Comparison of ENCODE assay signal across 9 cellular contexts in genomic region chr4:122930877-122931276, GRCh38. TPM values are rescaled to one million over a fixed set of nuclear protein-coding genes. Genes with fewer than 3 reads are reported as not detected.
DNase-seq lines count a peak whose midpoint lies in the region; ATAC-seq, FAIRE-seq and TF ChIP-seq lines count a peak whose summit lies in the region.
"Had no signal": no experiment of that assay in that cellular context is flagged by ENCODE, and none has a peak within 500 bp of the region (broad histone marks: within the 10 kb centered on the region; RNA-seq: fewer than 3 reads in every experiment).

No MANE protein-coding gene starts in this region.

- in situ Hi-C loops in HepG2 (cut with HindIII; ENCODE audit: extremely low pct_ligation_motif_present, low pct_unique_long_range_greater_than_20kb), result no loop called here

- H2AFZ ChIP-seq in HepG2 (ENCODE audit: low read length), result no peak overlapping the region

- H3K4me1 ChIP-seq in HEK293 (ENCODE audit: control insufficient read depth, insufficient read depth, low read length) (no peaks in the 10 kb centered on the region), ascending aorta (no peaks in the 10 kb centered on the region), HepG2 (ENCODE audit: insufficient read depth, low read length) (peaks cover 11% of the 10 kb centered on the region)

- POLR2A ChIA-PET in HEK293 (lab: Yijun Ruan, JAX), result no interaction called here
- POLR2A ChIA-PET in HepG2 (lab: Yijun Ruan, JAX), result interaction anchor here (0.6 to 1.2 kb wide), 2 partner anchors 8 to 10 kb away, joined by 3 read pairs; partner anchors contain the start of gene NUDT6
- POLR2A ChIA-PET in HEK293T (lab: Yijun Ruan, JAX), result interaction anchor here (0.6 kb wide), 1 partner anchor 35 kb away, joined by 4 read pairs; no protein-coding TSS in a partner anchor

- H3K4me2 ChIP-seq in HepG2 (ENCODE audit: low read depth, low read length), result no peak overlapping the region

- H3K36me3 ChIP-seq in HEK293 (ENCODE audit: control insufficient read depth in 2 of 2, insufficient read depth in 1 of 2, low read length in 2 of 2), result peaks cover 0 to 56% of the 10 kb centered on the region in 2 experiments; a peak in 2 of 3 replicates
- H3K36me3 ChIP-seq in ascending aorta, result peaks cover 20 to 38% of the 10 kb centered on the region in 2 donors
- H3K36me3 ChIP-seq in HepG2 (replicated peaks in 1 of 2; ENCODE audit: control insufficient read depth in 1 of 2, insufficient read depth in 2 of 2, low read length in 2 of 2), result peaks cover 4 to 50% of the 10 kb centered on the region in 2 experiments; a peak in 4 of 5 replicates

- no peak for TF ChIP-seq RAD21 in HepG2 (CRISPR knock-in tag; IDR thresholded peaks at IDR 0.05)

- no peak for TF ChIP-seq POLR2A in HepG2 (IDR thresholded peaks at IDR 0.05; ENCODE audit: insufficient read depth in 1 of 2, low read depth in 2 of 2, low read length in 2 of 2)

- BruUV-seq in HepG2 (replicated peaks; lab: Mats Ljungman, UMichigan), result no TSS peak

- H3K27me3 ChIP-seq in ascending aorta (no peaks in the 10 kb centered on the region), HepG2 (ENCODE audit: control insufficient read depth in 1 of 2, insufficient read depth in 2 of 2, low read length in 2 of 2) (no peaks in the 10 kb centered on the region)

- ATAC-seq in HepG2 (no peak), GM19452 (IDR thresholded peaks at IDR 0.05; ENCODE audit: unreplicated experiment) (no peak)

- H3K9ac ChIP-seq in HepG2 (ENCODE audit: insufficient read depth, low read depth, low read length), result no peak overlapping the region

- H3K27ac ChIP-seq in HEK293 (ENCODE audit: extremely low read depth, low read depth, low read length) (no peak overlapping the region), ascending aorta (no peak overlapping the region), HepG2 (ENCODE audit: extremely low read length, insufficient read depth, low read length) (no peak overlapping the region)

- intact Hi-C loops in ascending aorta (cut with DNase I), result loop anchor here (5.0 kb wide), 1 partner anchor 329 kb away; no protein-coding TSS in a partner anchor
- intact Hi-C loops in HepG2 (cut with micrococcal nuclease; ENCODE audit: unreplicated experiment), result no loop called here

- H3K9me3 ChIP-seq in HEK293 (ENCODE audit: control insufficient read depth, insufficient read depth, low read depth, low read length) (no peaks in the 10 kb centered on the region), ascending aorta (no peaks in the 10 kb centered on the region), HepG2 (ENCODE audit: low read length) (no peaks in the 10 kb centered on the region)

- TF ChIP-seq CTCF in AG09309 (IDR thresholded peaks at IDR 0.05; ENCODE audit: control insufficient read depth, insufficient read depth, low read depth, low read length, missing control alignments), result peak; percentile 21
- no peak for TF ChIP-seq CTCF in HEK293 (tag by site-specific recombination; IDR thresholded peaks at IDR 0.05)
- TF ChIP-seq CTCF in ascending aorta (IDR thresholded peaks at IDR 0.05), result peak in 2 of 3 experiments; percentile 55 to 64
- 0 out of 2 replicates have a peak, but pooled peaks have one; percentile 4 for TF ChIP-seq CTCF in HepG2 (CRISPR knock-in tag; IDR thresholded peaks at IDR 0.05)

- TF ChIP-seq EP300 in HepG2 (IDR thresholded peaks at IDR 0.05; ENCODE audit: low read depth in 2 of 2, low read length in 2 of 2), result no peak
- TF ChIP-seq EP300 in HepG2 (CRISPR knock-in tag; IDR thresholded peaks at IDR 0.05; ENCODE audit: borderline replicate concordance), result no peak

- CTCF ChIA-PET in HEK293 (lab: Yijun Ruan, JAX) (interaction anchor here (0.6 to 1.5 kb wide), 8 partner anchors 12 to 352 kb away, joined by 3 to 11 read pairs (median 4); no protein-coding TSS in a partner anchor), HepG2 (lab: Yijun Ruan, JAX; ENCODE audit: low intra/inter-chr PET ratio, low total read pairs) (interaction anchor here (1.3 kb wide), 1 partner anchor 328 kb away, joined by 4 read pairs; no protein-coding TSS in a partner anchor), HEK293T (lab: Yijun Ruan, JAX) (interaction anchor here (0.6 to 1.5 kb wide), 2 partner anchors 162 to 199 kb away, joined by 4 to 5 read pairs; partner anchors contain the start of gene BBS12)

- FAIRE-seq in HepG2 (lab: Jason Lieb, UNC), result no peak

- no peak for DNase-seq in AG09309 (ENCODE audit: low read depth)
- DNase-seq in ascending aorta (ENCODE audit: low spot score in 2 of 2), result no peak
- DNase-seq in HepG2 (ENCODE audit: low spot score), result no peak
- no peak for DNase-seq in NCI-H2107 treated with DMSO at 0.1 percent for 48 hours (lab: John Stamatoyannopoulos, UW; ENCODE audit: unreplicated experiment)
- DNase-seq in SK-N-DZ (ENCODE audit: low spot score), result no peak
- no peak for DNase-seq in HEK293T (ENCODE audit: extremely low spot score)
- DNase-seq: NCI-H526 treated with DMSO at 0.1 percent for 48 hours had no signal

- H3K4me3 ChIP-seq in AG09309 (ENCODE audit: control insufficient read depth, low read depth, low read length) (no peak overlapping the region), HEK293 (ENCODE audit: low read depth, low read length) (no peak overlapping the region), ascending aorta (no peak overlapping the region), HepG2 (replicated peaks in 1 of 3; ENCODE audit: insufficient read depth in 1 of 3, low read depth in 2 of 3, low read length in 3 of 3) (no peak overlapping the region)

- H3K79me2 ChIP-seq in HepG2 (ENCODE audit: insufficient read depth, low read length), result peaks cover 12% of the 10 kb centered on the region

- no peaks in the 10 kb centered on the region for H4K20me1 ChIP-seq in HepG2 (ENCODE audit: insufficient read depth, low read length)

TF ChIP-seq in HEK293, 187 proteins besides CTCF, POLR2A, EP300 and RAD21:
- no peak for TF ChIP-seq SP7 (tag by site-specific recombination; IDR thresholded peaks at IDR 0.05)
- peak; percentile 43 for TF ChIP-seq ZNF654 (tag by site-specific recombination; IDR thresholded peaks at IDR 0.05; ENCODE audit: low read depth)

TF ChIP-seq in HepG2, 621 proteins besides CTCF, POLR2A, EP300 and RAD21 (continues in another document):
- TF ChIP-seq ZSCAN25 (CRISPR knock-in tag; IDR thresholded peaks at IDR 0.05), result no peak
- TF ChIP-seq ZNF558 (CRISPR knock-in tag; IDR thresholded peaks at IDR 0.05; ENCODE audit: borderline replicate concordance), result no peak
- no peak for TF ChIP-seq ZC3H13 (CRISPR knock-in tag; IDR thresholded peaks at IDR 0.05)

TF ChIP-seq in HEK293T, 16 proteins besides CTCF, POLR2A, EP300 and RAD21:
- TF ChIP-seq LEF1 (IDR thresholded peaks at IDR 0.05; ENCODE audit: borderline replicate concordance) (no peak), HDGF (IDR thresholded peaks at IDR 0.05; ENCODE audit: borderline replicate concordance) (no peak), SP1 (IDR thresholded peaks at IDR 0.05) (no peak), FOXA1 (IDR thresholded peaks at IDR 0.05) (no peak), BHLHE40 (IDR thresholded peaks at IDR 0.05; ENCODE audit: borderline replicate concordance) (no peak), TARDBP (IDR thresholded peaks at IDR 0.05) (no peak), ARNT (IDR thresholded peaks at IDR 0.05) (no peak), FOXK2 (IDR thresholded peaks at IDR 0.05) (no peak), CTBP1 (IDR thresholded peaks at IDR 0.05; ENCODE audit: borderline replicate concordance) (no peak), PKNOX1 (IDR thresholded peaks at IDR 0.05) (no peak)

RNA-seq across cellular contexts. Expression of gene NUDT6, which starts 8.5 kb away (rescaled TPM):
- total RNA-seq in ascending aorta (11.6 TPM), HepG2 (2016; rRNA removed; fragmentation: Illumina TruSeq; extraction: Trizol) (8.3 and 10.6 TPM in 2 replicates)
- 2.7 and 3.7 TPM in 2 replicates for total RNA-seq in HepG2 (2016; cell fraction: cytosol; rRNA removed; fragmentation: Illumina TruSeq; extraction: Trizol; ENCODE audit: low read depth)
- 9.4 and 10.9 TPM in 2 replicates for total RNA-seq in HepG2 (2016; cell fraction: insoluble cytoplasmic fraction; rRNA removed; fragmentation: Illumina TruSeq; extraction: Trizol)
- total RNA-seq in HepG2 (2016; cell fraction: membrane; rRNA removed; fragmentation: Illumina TruSeq; extraction: Trizol), result 3.9 and 5.7 TPM in 2 replicates
- 6.4 and 8.3 TPM in 2 replicates for total RNA-seq in HepG2 (2016; cell fraction: nucleus; rRNA removed; fragmentation: Illumina TruSeq; extraction: Trizol)
- 4.5 and 4.8 TPM in 2 replicates for polyA plus RNA-seq in HepG2 (2011; rRNA removed)
- polyA plus RNA-seq in HepG2 (2011; cell fraction: cytosol; rRNA removed), result 3.8 and 3.9 TPM in 2 replicates
- 2.5 and 3.9 TPM in 2 replicates for polyA plus RNA-seq in HepG2 (2011; cell fraction: nucleus; rRNA removed)
- 4.0 and 5.9 TPM in 2 replicates for polyA plus RNA-seq in HepG2 (2012)
- 1.6 and 2.1 TPM in 2 replicates for polyA plus RNA-seq in HepG2 (2016; cell fraction: cytosol; fragmentation: Illumina TruSeq; extraction: Trizol; ENCODE audit: low read depth)
- polyA plus RNA-seq in HepG2 (2016; cell fraction: insoluble cytoplasmic fraction; fragmentation: Illumina TruSeq; extraction: Trizol; ENCODE audit: low read depth), result 13.8 and 15.6 TPM in 2 replicates
- polyA plus RNA-seq in HepG2 (2016; cell fraction: membrane; fragmentation: Illumina TruSeq; extraction: Trizol; ENCODE audit: low read depth), result 2.3 and 3.2 TPM in 2 replicates
- polyA plus RNA-seq in HepG2 (2016; cell fraction: nucleus; fragmentation: Illumina TruSeq; extraction: Trizol; ENCODE audit: insufficient read depth, low read depth), result 9.6 and 10.3 TPM in 2 replicates
- 3.1 and 3.8 TPM in 2 replicates for polyA minus RNA-seq in HepG2 (2011; rRNA and poly(A)+ RNA removed; ENCODE audit: low replicate concordance)
- polyA minus RNA-seq in HepG2 (2011; cell fraction: cytosol; rRNA and poly(A)+ RNA removed), result 1.4 and 1.6 TPM in 2 replicates
- 9.7 TPM in 2 replicates for polyA minus RNA-seq in HepG2 (2011; cell fraction: nucleus; rRNA and poly(A)+ RNA removed)
- polyA plus RNA-seq in SK-N-DZ (2014; cell fraction: cytosol; rRNA removed), result 6.9 and 8.2 TPM in 2 replicates
- polyA plus RNA-seq in SK-N-DZ (2014; cell fraction: nucleus; rRNA removed), result 9.3 and 9.9 TPM in 2 replicates
